ENCODE assay signal across 13 cellular contexts in the genomic region with DNA sequence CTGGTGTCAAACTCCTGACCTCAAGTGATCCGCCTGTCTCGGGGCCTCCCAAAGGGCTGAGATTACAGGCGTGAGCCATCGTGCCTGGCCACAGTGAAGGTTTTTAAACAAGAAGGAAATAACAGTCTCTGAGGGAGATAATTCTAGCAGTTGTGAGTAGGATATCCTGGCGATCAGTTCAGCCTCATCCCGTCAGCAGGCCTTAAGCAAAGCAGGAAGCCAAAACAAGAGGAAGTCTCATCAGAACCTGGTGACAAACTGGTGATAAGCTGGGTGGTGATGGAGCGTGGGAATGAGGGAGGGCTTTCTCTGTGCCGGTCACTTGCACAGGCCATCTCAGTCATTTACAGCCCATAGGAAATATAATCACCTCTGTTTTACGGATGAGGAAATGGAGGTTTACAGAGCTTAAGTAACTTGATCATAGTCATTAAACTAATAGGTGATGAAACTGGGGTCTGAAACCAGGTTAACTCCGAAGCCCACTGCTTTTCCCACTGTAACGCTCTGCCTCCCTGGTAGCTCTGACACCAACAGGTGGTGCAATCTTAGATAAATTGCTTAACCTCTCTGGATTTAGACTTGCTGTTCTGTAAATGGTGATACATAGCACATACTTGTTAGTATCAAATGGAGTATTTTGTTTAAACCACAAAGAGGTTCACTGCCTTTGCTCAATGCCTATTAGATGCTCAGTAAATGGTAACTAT. TPM values are rescaled to one million over a fixed set of nuclear protein-coding genes. Genes with fewer than 3 reads are reported as not detected.
DNase-seq lines count a peak whose midpoint lies in the region; ATAC-seq and TF ChIP-seq lines count a peak whose summit lies in the region.
"Had no signal": no experiment of that assay in that cellular context is flagged by ENCODE, and none has a peak within 500 bp of the region (broad histone marks: within the 10 kb centered on the region; RNA-seq: fewer than 3 reads in every experiment).

No MANE protein-coding gene starts in this region.

- no peaks in the 10 kb centered on the region for H3K27me3 ChIP-seq in stomach
- H3K27me3 ChIP-seq: ascending aorta had no signal

- H3K4me1 Mint-ChIP-seq in activated CD8-positive, alpha-beta memory T cell treated with anti-CD3 and anti-CD28 coated beads, Interleukin-2, amount 10 ng/mL, durations not matched to agents 7 days and 5 days: peaks cover 4% of the 10 kb centered on the region
- peaks cover 69% of the 10 kb centered on the region for H3K4me1 Mint-ChIP-seq in type B pancreatic cell (ENCODE audit: unreplicated experiment)

- peak overlapping the region in 2 of 5 donors; percentile 20 to 32 for H3K27ac ChIP-seq in stomach

- H3K4me1 ChIP-seq in stomach: peaks cover 19 to 51% (median 40%) of the 10 kb centered on the region in 4 donors

- no peaks in the 10 kb centered on the region for H3K36me3 Mint-ChIP-seq in activated CD8-positive, alpha-beta memory T cell treated with anti-CD3 and anti-CD28 coated beads, Interleukin-2, amount 10 ng/mL, durations not matched to agents 7 days and 5 days
- peaks cover 16% of the 10 kb centered on the region for H3K36me3 Mint-ChIP-seq in type B pancreatic cell

- no peaks in the 10 kb centered on the region for H3K9me3 ChIP-seq in stomach
- H3K9me3 ChIP-seq: ascending aorta had no signal

- TF ChIP-seq POLR2A in stomach (IDR thresholded peaks at IDR 0.05): no peak

- H3K27ac Mint-ChIP-seq in activated CD8-positive, alpha-beta memory T cell treated with anti-CD3 and anti-CD28 coated beads, Interleukin-2, amount 10 ng/mL, durations not matched to agents 7 days and 5 days: peak overlapping the region; percentile 0
- peak overlapping the region; percentile 90 for H3K27ac Mint-ChIP-seq in type B pancreatic cell
- H3K27ac Mint-ChIP-seq: stimulated activated naive CD8-positive, alpha-beta T cell treated with anti-CD3 and anti-CD28 coated beads, Interleukin-15, Interleukin-2, amounts not matched to agents 100 ng/mL and 50 ng/mL, for 24 hours had no signal

- no peak for TF ChIP-seq EP300 in stomach (IDR thresholded peaks at IDR 0.05)

- CTCF ChIA-PET in activated CD8-positive, alpha-beta memory T cell treated with anti-CD3 and anti-CD28 coated beads, Interleukin-2, amount 10 ng/mL, durations not matched to agents 7 days and 5 days (lab: Charles Lee): interaction anchor here (0.8 to 2.2 kb wide), 4 partner anchors 9 to 66 kb away, joined by 3 to 10 read pairs (median 5); no protein-coding TSS in a partner anchor

- no peak overlapping the region for H3K4me3 Mint-ChIP-seq in activated CD8-positive, alpha-beta memory T cell treated with anti-CD3 and anti-CD28 coated beads, Interleukin-2, amount 10 ng/mL, durations not matched to agents 7 days and 5 days
- H3K4me3 Mint-ChIP-seq in type B pancreatic cell: peak overlapping the region; percentile 51
- H3K4me3 Mint-ChIP-seq: stimulated activated naive CD8-positive, alpha-beta T cell treated with anti-CD3 and anti-CD28 coated beads, Interleukin-15, Interleukin-2, amounts not matched to agents 100 ng/mL and 50 ng/mL, for 24 hours had no signal

- H3K36me3 ChIP-seq in stomach: peaks cover 0 to 9% (median under 1%) of the 10 kb centered on the region in 4 donors
- H3K36me3 ChIP-seq: ascending aorta had no signal

- H3K4me3 ChIP-seq in stomach: no peak overlapping the region
- H3K4me3 ChIP-seq: ascending aorta had no signal

- DNase-seq in activated CD8-positive, alpha-beta memory T cell treated with anti-CD3 and anti-CD28 coated beads, Interleukin-2, amount 10 ng/mL, durations not matched to agents 7 days and 5 days: no peak
- DNase-seq in activated CD8-positive, alpha-beta memory T cell treated with anti-CD3 and anti-CD28 coated beads, Interleukin-2, amount 50 U/mL, for 4 hours: no peak
- peak; percentile 83 to 86 for DNase-seq in dermis microvascular lymphatic vessel endothelial cell (ENCODE audit: low read depth in 2 of 2)
- peak; percentile 72 for DNase-seq in medulla oblongata (ENCODE audit: extremely low spot score)
- no peak for DNase-seq in type B pancreatic cell (ENCODE audit: extremely low spot score, unreplicated experiment)
- no peak for DNase-seq in stomach
- DNase-seq in EL: no peak
- DNase-seq: T-helper 2 cell had no signal

- WGBS in stomach, 5 donors: 66 to 82% (median 77%) methylated on average over 11 of the region's 11 CpGs

- no peaks in the 10 kb centered on the region for H3K9me3 Mint-ChIP-seq in activated CD8-positive, alpha-beta memory T cell treated with anti-CD3 and anti-CD28 coated beads, Interleukin-2, amount 10 ng/mL, durations not matched to agents 7 days and 5 days (ENCODE audit: low read depth)
- H3K9me3 Mint-ChIP-seq in type B pancreatic cell: no peaks in the 10 kb centered on the region
- H3K9me3 Mint-ChIP-seq: stimulated activated naive CD8-positive, alpha-beta T cell treated with anti-CD3 and anti-CD28 coated beads, Interleukin-15, Interleukin-2, amounts not matched to agents 100 ng/mL and 50 ng/mL, for 24 hours had no signal

- TF ChIP-seq CTCF in type B pancreatic cell (conservative IDR thresholded peaks at IDR 0.05) (no peak), stomach (IDR thresholded peaks at IDR 0.05) (no peak)

- no peaks in the 10 kb centered on the region for H3K27me3 Mint-ChIP-seq in activated CD8-positive, alpha-beta memory T cell treated with anti-CD3 and anti-CD28 coated beads, Interleukin-2, amount 10 ng/mL, durations not matched to agents 7 days and 5 days
- H3K27me3 Mint-ChIP-seq in type B pancreatic cell: no peaks in the 10 kb centered on the region
- H3K27me3 Mint-ChIP-seq: stimulated activated naive CD8-positive, alpha-beta T cell treated with anti-CD3 and anti-CD28 coated beads, Interleukin-15, Interleukin-2, amounts not matched to agents 100 ng/mL and 50 ng/mL, for 24 hours had no signal

- ATAC-seq in activated CD8-positive, alpha-beta memory T cell treated with anti-CD3 and anti-CD28 coated beads, Interleukin-2, amount 10 ng/mL, durations not matched to agents 7 days and 5 days: no peak
- no peak for ATAC-seq in GM21367 (IDR thresholded peaks at IDR 0.05; ENCODE audit: unreplicated experiment)

- intact Hi-C loops in stomach (cut with DNase I; ENCODE audit: low total_unique reads): loop anchor here (10.0 kb wide), 1 partner anchor 103 kb away; no protein-coding TSS in a partner anchor

RNA-seq across cellular contexts. Expression of a gene that starts 40.8 kb away (rescaled TPM):
- not detected for total RNA-seq in activated CD8-positive, alpha-beta memory T cell treated with anti-CD3 and anti-CD28 coated beads, Interleukin-2, amount 10 ng/mL, durations not matched to agents 7 days and 5 days
- total RNA-seq in dermis microvascular lymphatic vessel endothelial cell (not detected in 2 replicates), type B pancreatic cell (ENCODE audit: low replicate concordance) (0.29 TPM in 1 of 2 replicates, not detected in the other), stomach (not detected)
- not detected for polyA plus RNA-seq in stomach
- total RNA-seq: ascending aorta, mononuclear cell had no signal
- polyA plus RNA-seq: AG04450 had no signal

Comparison
In these comparisons a context has a peak if more than half of its experiments do, and no peak if none do; other contexts are left out.
1. DNase-seq: peak in dermis microvascular lymphatic vessel endothelial cell (2 of 2) and medulla oblongata (single experiment); none in activated CD8-positive, alpha-beta memory T cell treated with anti-CD3 and anti-CD28 coated beads, Interleukin-2, amount 10 ng/mL, durations not matched to agents 7 days and 5 days (single experiment), activated CD8-positive, alpha-beta memory T cell treated with anti-CD3 and anti-CD28 coated beads, Interleukin-2, amount 50 U/mL, for 4 hours (single experiment), type B pancreatic cell (single experiment), stomach (single experiment) and EL (single experiment).